Comparison of ENCODE assay signal across 1 cellular context in genomic region chr12:28884861-28885260, GRCh38.
TF ChIP-seq lines count a peak whose summit lies in the region.

No MANE protein-coding gene starts in this region.

TF ChIP-seq in H1, 55 proteins besides CTCF, POLR2A, EP300 and RAD21 (continued from another document):
- TF ChIP-seq SAP30 (IDR thresholded peaks at IDR 0.05; ENCODE audit: insufficient read depth, insufficient replicate concordance, low read length) (no peak), TAF1 (IDR thresholded peaks at IDR 0.05; ENCODE audit: low read depth, low read length) (no peak), TCF12 (IDR thresholded peaks at IDR 0.05; ENCODE audit: low read depth, low read length) (no peak)
